38 cellular contexts compared by ENCODE assay signal in genomic region chr11:2280208-2280607, GRCh38. TPM values are rescaled to one million over a fixed set of nuclear protein-coding genes. Genes with fewer than 3 reads are reported as not detected.
"Had no signal": no experiment of that assay in that cellular context is flagged by ENCODE, and none has a peak within 500 bp of the region (broad histone marks: within the 10 kb centered on the region; RNA-seq: fewer than 3 reads in every experiment).

No MANE protein-coding gene starts in this region.

- DNase-seq: Karpas-422, Kasumi-1, MG63, MM.1S, MV-4-11, NCI-H1048, NCI-H1092, NCI-H1092 treated with DMSO at 0.1 percent for 48 hours, NCI-H1105, NCI-H1105 treated with DMSO at 0.1 percent for 48 hours, NCI-H1417, NCI-H1417 treated with DMSO at 0.1 percent for 48 hours, NCI-H1436, NCI-H1436 treated with DMSO at 0.1 percent for 48 hours, NCI-H146, NCI-H1694, NCI-H1694 treated with DMSO at 0.1 percent for 48 hours, NCI-H187, NCI-H187 treated with DMSO at 0.1 percent for 48 hours, NCI-H1930, NCI-H2029, NCI-H2029 treated with DMSO at 0.1 percent for 48 hours, NCI-H2081, NCI-H2081 treated with DMSO at 0.1 percent for 48 hours, NCI-H2107, NCI-H2171, NCI-H2171 treated with DMSO at 0.1 percent for 48 hours, NCI-H2227 treated with DMSO at 0.1 percent for 48 hours, NCI-H226, NCI-H345, NCI-H446, NCI-H446 treated with DMSO at 0.1 percent for 48 hours, NCI-H510A, NCI-H510A treated with DMSO at 0.1 percent for 48 hours had no signal

- H3K4me3 ChIP-seq: MG63 had no signal

- H3K36me3 ChIP-seq: MG63 had no signal

RNA-seq across cellular contexts. Expression of gene ASCL2, which starts 9.8 kb away (rescaled TPM):
- total RNA-seq: LHCN-M2, M059J, MCF 10A, NCI-H460 had no signal

RNA-seq across cellular contexts. Expression of gene C11orf21, which starts 21.5 kb away (rescaled TPM):
- total RNA-seq: LHCN-M2, M059J, MCF 10A, NCI-H460 had no signal

RNA-seq across cellular contexts. Expression of gene TSPAN32, which starts 21.6 kb away (rescaled TPM):
- total RNA-seq: LHCN-M2, MCF 10A, NCI-H460 had no signal
